ENCODE assay signal across 24 cellular contexts in genomic region chr1:25682059-25682601, GRCh38.
"Had no signal": no experiment of that assay in that cellular context is flagged by ENCODE, and none has a peak within 500 bp of the region (broad histone marks: within the 10 kb centered on the region; RNA-seq: fewer than 3 reads in every experiment).

No MANE protein-coding gene starts in this region.

- H3K9me3 ChIP-seq: adrenal gland, body of pancreas, esophagus squamous epithelium, heart right ventricle, left ventricle myocardium inferior, mucosa of descending colon, neutrophil, ovary, upper lobe of left lung had no signal

- H3K27ac ChIP-seq: adrenal gland, body of pancreas, esophagus squamous epithelium, heart right ventricle, left ventricle myocardium inferior, neutrophil, ovary, skin epidermis, upper lobe of left lung had no signal

- DNase-seq: activated CD4-positive, alpha-beta T cell treated with anti-CD3 and anti-CD28 coated beads for 1 hour; activated CD4-positive, alpha-beta T cell treated with anti-CD3 and anti-CD28 coated beads, Interleukin-2, amount 50 U/mL, for 1 hour; activated CD8-positive, alpha-beta T cell treated with anti-CD3 and anti-CD28 coated beads for 36 hours; activated naive CD4-positive, alpha-beta T cell treated with Interleukin-2 at 50 U/mL for 16 hours; activated T-cell treated with anti-CD3 and anti-CD28 coated beads, Interleukin-2, amount 50 U/mL, for 4 hours; adrenal gland; body of pancreas; dermis blood vessel endothelial cell; effector CD4-positive, alpha-beta T cell; esophagus squamous epithelium; foreskin melanocyte; heart right ventricle; left ventricle myocardium inferior; mucosa of descending colon; nephron progenitor cell; ovary; stimulated activated CD4-positive, alpha-beta T cell treated with anti-CD3 and anti-CD28 coated beads, Interleukin-12 subunit alpha, Interleukin-12 subunit beta, amount 100 ng/mL, for 4 hours; stimulated activated CD4-positive, alpha-beta T cell treated with anti-CD3 and anti-CD28 coated beads, Interleukin-4, amount 100 ng/mL, for 1 hour; T-helper 2 cell; upper lobe of left lung had no signal

- H3K36me3 ChIP-seq: adrenal gland, esophagus squamous epithelium, left ventricle myocardium inferior, neutrophil, ovary, upper lobe of left lung had no signal

- H3K4me3 ChIP-seq: adrenal gland, body of pancreas, esophagus squamous epithelium, heart right ventricle, left ventricle myocardium inferior, mucosa of descending colon, ovary, skin epidermis, upper lobe of left lung had no signal

- ATAC-seq: activated CD8-positive, alpha-beta T cell treated with anti-CD3 and anti-CD28 coated beads for 36 hours; activated T-cell treated with anti-CD3 and anti-CD28 coated beads, Interleukin-2, amount 50 U/mL, for 4 hours; body of pancreas; heart right ventricle; mucosa of descending colon; sciatic nerve; WTC11 had no signal

- H3K27me3 ChIP-seq: adrenal gland, body of pancreas, esophagus squamous epithelium, heart right ventricle, neutrophil, ovary, upper lobe of left lung had no signal
